9 cellular contexts compared by ENCODE assay signal in the genomic region with DNA sequence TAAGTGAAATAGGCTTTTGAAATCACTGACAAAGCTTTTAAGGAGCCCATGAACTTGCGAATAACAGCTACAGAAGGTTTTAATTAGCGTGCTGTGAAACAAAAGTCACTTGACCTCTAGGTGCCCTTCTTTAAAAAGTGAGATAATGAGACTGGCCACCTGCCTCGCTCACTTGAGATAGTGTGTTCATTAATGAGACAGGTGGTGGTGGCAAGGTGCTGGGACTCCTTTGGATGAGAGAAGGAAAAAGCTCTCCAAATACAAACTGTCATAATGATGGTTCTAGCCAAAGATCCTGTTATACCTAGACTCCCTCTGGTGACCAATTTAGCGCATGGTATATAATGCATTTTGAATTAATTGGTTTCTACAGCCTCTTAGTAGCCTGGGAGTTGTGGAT. TPM values are rescaled to one million over a fixed set of nuclear protein-coding genes. Genes with fewer than 3 reads are reported as not detected.
DNase-seq lines count a peak whose midpoint lies in the region; ATAC-seq, FAIRE-seq and TF ChIP-seq lines count a peak whose summit lies in the region.
"Had no signal": no experiment of that assay in that cellular context is flagged by ENCODE, and none has a peak within 500 bp of the region (broad histone marks: within the 10 kb centered on the region; RNA-seq: fewer than 3 reads in every experiment).

No MANE protein-coding gene starts in this region.

- peaks cover 9% of the 10 kb centered on the region for H3K27me3 ChIP-seq in kidney epithelial cell (ENCODE audit: control insufficient read depth, insufficient read depth, low read length)

- no peaks in the 10 kb centered on the region for H3K36me3 ChIP-seq in kidney epithelial cell (ENCODE audit: control insufficient read depth, insufficient read depth, low read length)
- H3K36me3 ChIP-seq: SJSA1 had no signal

- peak; percentile 17 for TF ChIP-seq CTCF in kidney epithelial cell (IDR thresholded peaks at IDR 0.05; ENCODE audit: insufficient read depth, low read length, poor library complexity, severe bottlenecking)

- ATAC-seq in HG02981 (IDR thresholded peaks at IDR 0.05; ENCODE audit: unreplicated experiment) (no peak), GM18505 (IDR thresholded peaks at IDR 0.05; ENCODE audit: unreplicated experiment) (no peak), HG02571 (IDR thresholded peaks at IDR 0.05; ENCODE audit: unreplicated experiment) (no peak)

- FAIRE-seq in GM12892 (lab: Jason Lieb, UNC) = no peak

- no peak for TF ChIP-seq POLR2A in GM12892 (IDR thresholded peaks at IDR 0.05; ENCODE audit: low read depth, low read length)
- TF ChIP-seq POLR2A in GM18505 (IDR thresholded peaks at IDR 0.05; ENCODE audit: borderline replicate concordance, extremely low read depth, insufficient read depth, insufficient read length) = no peak

- no peak overlapping the region for H3K4me3 ChIP-seq in kidney epithelial cell (ENCODE audit: low read depth, low read length)
- H3K4me3 ChIP-seq: SJSA1 had no signal

- peak; percentile 86 for DNase-seq in COR-L47 (lab: John Stamatoyannopoulos, UW)
- DNase-seq in MV-4-11 (lab: John Stamatoyannopoulos, UW) = peak; percentile 7
- peak; percentile 27 for DNase-seq in RPMI8226
- DNase-seq in kidney epithelial cell (ENCODE audit: low read depth) = no peak
- DNase-seq in GM12892 (ENCODE audit: insufficient read length) = no peak

RNA-seq across cellular contexts. Expression of gene IREB2, which starts 22.7 kb away (rescaled TPM):
- 22.5 and 23.5 TPM in 2 replicates for total RNA-seq in kidney epithelial cell
- 25.8 TPM for polyA plus RNA-seq in GM12892 (2012; ENCODE audit: missing spikeins)

Comparison
In these comparisons a context has a peak if more than half of its experiments do, and no peak if none do; other contexts are left out.
1. DNase-seq: peak in COR-L47 (single experiment), MV-4-11 (single experiment) and RPMI8226 (single experiment); none in kidney epithelial cell (single experiment) and GM12892 (single experiment).